19 cellular contexts compared by ENCODE assay signal in the genomic region with DNA sequence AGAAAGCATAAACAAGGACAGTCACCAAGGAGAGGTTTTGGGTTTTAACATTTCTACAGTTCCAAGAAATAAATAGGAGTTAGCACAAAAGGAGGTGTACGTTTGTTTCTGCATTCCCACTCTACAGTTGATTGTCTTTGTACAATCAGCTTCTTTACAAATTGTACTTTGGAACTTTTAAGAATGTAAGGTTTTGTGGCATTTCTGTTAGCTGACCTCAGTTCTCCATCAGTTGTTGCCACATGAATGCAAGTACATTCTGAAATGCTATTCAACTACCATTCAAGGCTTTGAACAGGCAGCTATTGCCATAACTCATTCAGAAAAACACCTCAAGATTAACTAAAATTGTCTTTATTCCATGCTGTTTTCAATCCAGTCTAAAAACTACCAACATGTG.
DNase-seq lines count a peak whose midpoint lies in the region; ATAC-seq, FAIRE-seq and TF ChIP-seq lines count a peak whose summit lies in the region.
"Had no signal": no experiment of that assay in that cellular context is flagged by ENCODE, and none has a peak within 500 bp of the region (broad histone marks: within the 10 kb centered on the region; RNA-seq: fewer than 3 reads in every experiment).

No MANE protein-coding gene starts in this region.

- H3K9ac ChIP-seq in astrocyte (ENCODE audit: low read length): no peak overlapping the region
- H3K9ac ChIP-seq in keratinocyte (ENCODE audit: control insufficient read depth, extremely low read depth, insufficient read depth, low read length): no peak overlapping the region

- H3K27me3 ChIP-seq in astrocyte (ENCODE audit: insufficient read depth, low read length): peaks cover 2% of the 10 kb centered on the region
- no peaks in the 10 kb centered on the region for H3K27me3 ChIP-seq in keratinocyte (ENCODE audit: control insufficient read depth, extremely low read depth, insufficient read depth, low read length)
- no peaks in the 10 kb centered on the region for H3K27me3 ChIP-seq in ascending aorta

- H3K9me3 ChIP-seq in astrocyte (ENCODE audit: insufficient read depth, low read depth, low read length): no peaks in the 10 kb centered on the region
- H3K9me3 ChIP-seq in keratinocyte (ENCODE audit: control insufficient read depth, low read depth, low read length): no peaks in the 10 kb centered on the region
- H3K9me3 ChIP-seq in ascending aorta: no peaks in the 10 kb centered on the region
- H3K9me3 ChIP-seq: A549, Caco-2 had no signal

- TF ChIP-seq POLR2A in GM12892 (IDR thresholded peaks at IDR 0.05; ENCODE audit: low read depth, low read length): no peak

- dilution Hi-C loops in keratinocyte (cut with MboI; ENCODE audit: extremely low pct_ligation_motif_present, low sequenced_read_pairs): no loop called here

- peaks cover 34% of the 10 kb centered on the region for H3K4me1 Mint-ChIP-seq in astrocyte (ENCODE audit: low read depth, unreplicated experiment)
- H3K4me1 Mint-ChIP-seq: CD4-positive, alpha-beta memory T cell had no signal

- H3K27me3 Mint-ChIP-seq in astrocyte (ENCODE audit: low read depth, unreplicated experiment): no peaks in the 10 kb centered on the region

- no peak overlapping the region for H3K4me3 ChIP-seq in astrocyte (ENCODE audit: insufficient read depth, low read depth, low read length)
- no peak overlapping the region for H3K4me3 ChIP-seq in keratinocyte (ENCODE audit: control insufficient read depth in 2 of 3, extremely low read depth in 1 of 3, insufficient read depth in 2 of 3, low read depth in 1 of 3, low read length in 3 of 3)
- no peak overlapping the region for H3K4me3 ChIP-seq in ascending aorta
- H3K4me3 ChIP-seq: A549 had no signal

- TF ChIP-seq CTCF in astrocyte (IDR thresholded peaks at IDR 0.05; ENCODE audit: insufficient read depth, low read depth, low read length) (no peak), keratinocyte (optimal IDR thresholded peaks at IDR 0.05 in 1 of 3, IDR thresholded peaks at IDR 0.05 in 1 of 3, conservative IDR thresholded peaks at IDR 0.05 in 1 of 3; ENCODE audit: extremely low read depth in 1 of 3, insufficient read depth in 2 of 3, low read length in 3 of 3) (no peak), ascending aorta (IDR thresholded peaks at IDR 0.05) (no peak)

- FAIRE-seq in GM12892 (lab: Jason Lieb, UNC): peak; percentile 66
- FAIRE-seq in astrocyte (lab: Jason Lieb, UNC): peak; percentile 9
- peak; percentile 43 for FAIRE-seq in keratinocyte (lab: Jason Lieb, UNC)
- FAIRE-seq: A549, G401.6, H1 had no signal

- no peaks in the 10 kb centered on the region for H3K36me3 Mint-ChIP-seq in astrocyte (ENCODE audit: low read depth, unreplicated experiment)
- H3K36me3 Mint-ChIP-seq: CD4-positive, alpha-beta memory T cell had no signal

- intact Hi-C loops in ascending aorta (cut with DNase I): no loop called here

- H4K20me1 ChIP-seq in astrocyte (ENCODE audit: insufficient read depth, low read length): no peaks in the 10 kb centered on the region
- no peaks in the 10 kb centered on the region for H4K20me1 ChIP-seq in keratinocyte (ENCODE audit: control insufficient read depth, extremely low read depth, insufficient read depth, low read length)

- no peaks in the 10 kb centered on the region for H3K79me2 ChIP-seq in astrocyte (ENCODE audit: insufficient read depth, low read length)
- no peaks in the 10 kb centered on the region for H3K79me2 ChIP-seq in keratinocyte (ENCODE audit: control insufficient read depth, insufficient read depth, low read length)

- DNase-seq in GM12892 (ENCODE audit: insufficient read length) (no peak), astrocyte (ENCODE audit: low read depth) (no peak), keratinocyte (ENCODE audit: low read depth, low spot score) (no peak), GOT3 (lab: John Stamatoyannopoulos, UW) (no peak), ascending aorta (ENCODE audit: low spot score in 2 of 2) (no peak), NCI-H1417 (lab: John Stamatoyannopoulos, UW) (no peak)
- DNase-seq: 8988T; ACHN; C1 segment of cervical spinal cord; Caco-2; CD4-positive, alpha-beta memory T cell; DMS153; DND-41; H7; HCEC 1CT had no signal

- no peak overlapping the region for H3K27ac Mint-ChIP-seq in astrocyte (ENCODE audit: unreplicated experiment)
- H3K27ac Mint-ChIP-seq: CD4-positive, alpha-beta memory T cell had no signal

- ATAC-seq in HG02798 (IDR thresholded peaks at IDR 0.05; ENCODE audit: poor library complexity, unreplicated experiment): no peak
- ATAC-seq: A549 had no signal

- H3K36me3 ChIP-seq in astrocyte (ENCODE audit: insufficient read depth, low read length): no peaks in the 10 kb centered on the region
- H3K36me3 ChIP-seq in keratinocyte (ENCODE audit: control insufficient read depth in 2 of 2, extremely low read depth in 1 of 2, insufficient read depth in 2 of 2, low read length in 2 of 2): no peaks in the 10 kb centered on the region
- no peaks in the 10 kb centered on the region for H3K36me3 ChIP-seq in ascending aorta

- H3K4me3 Mint-ChIP-seq in astrocyte (ENCODE audit: unreplicated experiment): no peak overlapping the region
- H3K4me3 Mint-ChIP-seq: CD4-positive, alpha-beta memory T cell had no signal

- H3K9me3 Mint-ChIP-seq in astrocyte (ENCODE audit: unreplicated experiment): peaks cover 1% of the 10 kb centered on the region
- H3K9me3 Mint-ChIP-seq: CD4-positive, alpha-beta memory T cell had no signal

- H2AFZ ChIP-seq in astrocyte (ENCODE audit: low read depth, low read length): no peak overlapping the region
- H2AFZ ChIP-seq in keratinocyte (ENCODE audit: control insufficient read depth, low read length): no peak overlapping the region

- H3K27ac ChIP-seq in astrocyte (ENCODE audit: low read depth, low read length) (no peak overlapping the region), keratinocyte (ENCODE audit: control insufficient read depth, insufficient read depth, low read length) (no peak overlapping the region), ascending aorta (no peak overlapping the region)
- H3K27ac ChIP-seq: A549 had no signal

- H3K9me1 ChIP-seq in keratinocyte (ENCODE audit: control insufficient read depth, extremely low read depth, insufficient read depth, low read length): no peaks in the 10 kb centered on the region

- H3K4me2 ChIP-seq in astrocyte (ENCODE audit: low read length) (no peak overlapping the region), keratinocyte (ENCODE audit: control insufficient read depth, extremely low read depth, insufficient read depth, low read depth, low read length) (no peak overlapping the region)
- H3K4me2 ChIP-seq: A549 had no signal

- H3K4me1 ChIP-seq in astrocyte (ENCODE audit: insufficient read depth, low read length): no peaks in the 10 kb centered on the region
- peaks cover 16% of the 10 kb centered on the region for H3K4me1 ChIP-seq in keratinocyte (ENCODE audit: control insufficient read depth, extremely low read depth, insufficient read depth, low read length)
- no peaks in the 10 kb centered on the region for H3K4me1 ChIP-seq in ascending aorta
